ENCODE assay signal across 1 cellular context in the genomic region with DNA sequence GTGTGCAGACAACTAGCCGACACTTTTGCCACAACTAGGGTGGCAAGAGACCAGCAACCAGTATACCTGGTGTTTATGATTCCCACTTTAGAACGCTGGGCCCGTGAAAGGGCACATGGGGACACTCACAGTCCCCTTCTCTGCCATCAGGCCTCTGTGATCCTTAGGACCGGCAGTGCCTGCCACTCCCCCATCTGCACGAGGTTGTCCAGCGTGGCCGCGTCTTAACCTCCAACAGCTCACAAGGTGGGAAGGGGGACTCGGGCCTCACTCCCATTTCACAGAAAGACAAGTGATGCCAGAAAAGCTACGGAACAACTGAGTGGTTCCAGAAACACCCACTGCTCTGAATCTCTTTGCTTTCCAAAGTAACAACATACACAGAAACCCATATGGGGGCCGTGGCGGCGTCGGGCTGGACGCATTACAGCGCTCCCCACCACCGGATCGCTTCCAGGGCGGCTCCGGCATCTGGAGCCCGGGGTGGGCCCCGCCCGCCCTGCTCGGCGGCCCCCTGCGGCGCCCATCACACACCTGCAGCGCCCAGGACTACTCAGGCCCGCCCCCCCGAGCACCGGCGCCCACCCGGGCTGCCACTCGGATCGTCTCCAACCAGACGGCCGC.
TF ChIP-seq lines count a peak whose summit lies in the region.

No MANE protein-coding gene starts in this region.

TF ChIP-seq in K562, 482 proteins besides CTCF, POLR2A, EP300 and RAD21 (continued from another document and continues in another):
- TF ChIP-seq VEZF1 (CRISPR knock-in tag; IDR thresholded peaks at IDR 0.05) (no peak), RBM14 (IDR thresholded peaks at IDR 0.05; ENCODE audit: borderline replicate concordance, insufficient read depth, low read depth, low read length) (no peak), HOMEZ (CRISPR knock-in tag; IDR thresholded peaks at IDR 0.05) (no peak), MCM7 (IDR thresholded peaks at IDR 0.05) (no peak), ZC3H4 (CRISPR knock-in tag; IDR thresholded peaks at IDR 0.05; ENCODE audit: borderline replicate concordance) (no peak), L3MBTL2 (IDR thresholded peaks at IDR 0.05) (0 out of 2 replicates have a peak, but pooled peaks have one; percentile 33), TBP (optimal IDR thresholded peaks at IDR 0.05; ENCODE audit: low read depth, low read length) (no peak), ZMIZ1 (IDR thresholded peaks at IDR 0.05; ENCODE audit: low read depth in 2 of 2, low read length in 2 of 2) (no peak), ZFP1 (CRISPR knock-in tag; IDR thresholded peaks at IDR 0.05) (no peak), MAFF (IDR thresholded peaks at IDR 0.05; ENCODE audit: low read length) (no peak), ASH1L (IDR thresholded peaks at IDR 0.05; ENCODE audit: borderline replicate concordance, low read depth, partially characterized antibody) (no peak), SRSF3 (IDR thresholded peaks at IDR 0.05; ENCODE audit: insufficient read depth, low read length) (no peak), KAT8 (IDR thresholded peaks at IDR 0.05; ENCODE audit: low read depth) (no peak), GTF2E2 (tag; IDR thresholded peaks at IDR 0.05) (no peak), CREB3L1 (IDR thresholded peaks at IDR 0.05; ENCODE audit: borderline replicate concordance, low read depth) (no peak), NCOA4 (IDR thresholded peaks at IDR 0.05; ENCODE audit: partially characterized antibody) (no peak), ZBTB17 (CRISPR knock-in tag; IDR thresholded peaks at IDR 0.05) (no peak), MGA (IDR thresholded peaks at IDR 0.05) (no peak), MYNN (IDR thresholded peaks at IDR 0.05) (no peak), MYNN (CRISPR knock-in tag; IDR thresholded peaks at IDR 0.05) (no peak), NFIC (IDR thresholded peaks at IDR 0.05) (0 out of 2 replicates have a peak, but pooled peaks have one; percentile 18), ZNF143 (CRISPR knock-in tag; IDR thresholded peaks at IDR 0.05) (no peak)
- TF ChIP-seq, protein P1, sequence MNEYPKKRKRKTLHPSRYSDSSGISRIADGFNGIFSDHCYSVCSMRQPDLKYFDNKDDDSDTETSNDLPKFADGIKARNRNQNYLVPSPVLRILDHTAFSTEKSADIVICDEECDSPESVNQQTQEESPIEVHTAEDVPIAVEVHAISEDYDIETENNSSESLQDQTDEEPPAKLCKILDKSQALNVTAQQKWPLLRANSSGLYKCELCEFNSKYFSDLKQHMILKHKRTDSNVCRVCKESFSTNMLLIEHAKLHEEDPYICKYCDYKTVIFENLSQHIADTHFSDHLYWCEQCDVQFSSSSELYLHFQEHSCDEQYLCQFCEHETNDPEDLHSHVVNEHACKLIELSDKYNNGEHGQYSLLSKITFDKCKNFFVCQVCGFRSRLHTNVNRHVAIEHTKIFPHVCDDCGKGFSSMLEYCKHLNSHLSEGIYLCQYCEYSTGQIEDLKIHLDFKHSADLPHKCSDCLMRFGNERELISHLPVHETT (CRISPR knock-in tag; conservative IDR thresholded peaks at IDR 0.05 in 1 of 2, IDR thresholded peaks at IDR 0.05 in 1 of 2): no peak
- TF ChIP-seq, protein P2, sequence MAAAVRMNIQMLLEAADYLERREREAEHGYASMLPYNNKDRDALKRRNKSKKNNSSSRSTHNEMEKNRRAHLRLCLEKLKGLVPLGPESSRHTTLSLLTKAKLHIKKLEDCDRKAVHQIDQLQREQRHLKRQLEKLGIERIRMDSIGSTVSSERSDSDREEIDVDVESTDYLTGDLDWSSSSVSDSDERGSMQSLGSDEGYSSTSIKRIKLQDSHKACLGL (CRISPR knock-in tag; IDR thresholded peaks at IDR 0.05; ENCODE audit: borderline replicate concordance, poor library complexity, severe bottlenecking): no peak
- TF ChIP-seq, protein P3, sequence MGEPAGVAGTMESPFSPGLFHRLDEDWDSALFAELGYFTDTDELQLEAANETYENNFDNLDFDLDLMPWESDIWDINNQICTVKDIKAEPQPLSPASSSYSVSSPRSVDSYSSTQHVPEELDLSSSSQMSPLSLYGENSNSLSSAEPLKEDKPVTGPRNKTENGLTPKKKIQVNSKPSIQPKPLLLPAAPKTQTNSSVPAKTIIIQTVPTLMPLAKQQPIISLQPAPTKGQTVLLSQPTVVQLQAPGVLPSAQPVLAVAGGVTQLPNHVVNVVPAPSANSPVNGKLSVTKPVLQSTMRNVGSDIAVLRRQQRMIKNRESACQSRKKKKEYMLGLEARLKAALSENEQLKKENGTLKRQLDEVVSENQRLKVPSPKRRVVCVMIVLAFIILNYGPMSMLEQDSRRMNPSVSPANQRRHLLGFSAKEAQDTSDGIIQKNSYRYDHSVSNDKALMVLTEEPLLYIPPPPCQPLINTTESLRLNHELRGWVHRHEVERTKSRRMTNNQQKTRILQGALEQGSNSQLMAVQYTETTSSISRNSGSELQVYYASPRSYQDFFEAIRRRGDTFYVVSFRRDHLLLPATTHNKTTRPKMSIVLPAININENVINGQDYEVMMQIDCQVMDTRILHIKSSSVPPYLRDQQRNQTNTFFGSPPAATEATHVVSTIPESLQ (CRISPR knock-in tag; IDR thresholded peaks at IDR 0.05): no peak
